16 cellular contexts compared by ENCODE assay signal in genomic region chr10:13848530-13849425, GRCh38.
"Had no signal": no experiment of that assay in that cellular context is flagged by ENCODE, and none has a peak within 500 bp of the region (broad histone marks: within the 10 kb centered on the region; RNA-seq: fewer than 3 reads in every experiment).

No MANE protein-coding gene starts in this region.

- H3K9me3 ChIP-seq: adrenal gland, left ventricle myocardium inferior, prostate gland, testis had no signal

- H3K4me1 ChIP-seq: testis had no signal

- H3K27me3 ChIP-seq: adrenal gland, foreskin keratinocyte, testis had no signal

- H3K36me3 ChIP-seq: adrenal gland, left ventricle myocardium inferior, prostate gland had no signal

- H3K27ac ChIP-seq: adrenal gland, foreskin keratinocyte, left ventricle myocardium inferior, testis had no signal

- H3K4me3 ChIP-seq: adrenal gland, left ventricle myocardium inferior, prostate gland, testis had no signal

- DNase-seq: activated CD4-positive, alpha-beta T cell treated with anti-CD3 and anti-CD28 coated beads, Interleukin-2, amount 50 U/mL, for 48 hours; activated naive CD4-positive, alpha-beta T cell treated with anti-CD3 and anti-CD28 coated beads, Interleukin-2, amount 10 ng/mL, durations not matched to agents 7 days and 5 days; activated T-cell treated with anti-CD3 and anti-CD28 coated beads, Interleukin-2, amount 50 U/mL, for 24 hours; central memory CD4-positive, alpha-beta T cell; cortex of kidney; effector CD4-positive, alpha-beta T cell; foreskin keratinocyte; left ventricle myocardium inferior; natural killer cell; right cardiac atrium; small intestine; stimulated activated naive CD8-positive, alpha-beta T cell treated with anti-CD3 and anti-CD28 coated beads, Interleukin-15, amount 100 ng/mL, for 72 hours; T-cell; testis had no signal
